Comparison of ENCODE assay signal across 1 cellular context in the genomic region with DNA sequence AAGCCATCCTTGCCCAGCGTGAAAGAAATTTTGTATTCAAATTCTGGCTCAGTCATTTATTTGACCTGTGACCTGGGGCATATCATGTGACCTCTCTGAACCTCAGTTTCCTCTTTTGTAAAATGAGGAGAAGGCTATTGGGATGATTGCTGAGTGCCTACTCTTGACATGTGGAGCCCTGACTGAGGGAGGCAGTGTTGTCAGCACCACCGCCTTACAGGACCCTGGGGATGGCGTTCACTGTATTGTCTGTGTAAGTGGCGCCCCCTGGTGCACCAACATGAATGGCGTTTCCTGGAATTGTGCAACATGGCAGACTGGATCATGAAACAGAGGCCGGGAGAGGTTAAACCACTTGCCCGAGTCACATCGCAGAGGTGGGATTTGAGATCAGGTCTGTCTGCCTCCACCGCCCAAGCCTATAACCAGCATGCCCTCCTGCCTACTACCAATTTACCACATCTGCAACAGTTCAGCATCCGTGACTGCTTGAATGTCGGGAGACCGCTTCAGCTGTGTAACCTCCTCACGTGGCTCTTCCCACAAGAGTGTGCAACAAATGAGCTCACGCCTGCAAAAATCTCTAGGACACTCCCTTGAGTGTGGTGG.
TF ChIP-seq lines count a peak whose summit lies in the region.

No MANE protein-coding gene starts in this region.

TF ChIP-seq in HepG2, 621 proteins besides CTCF, POLR2A, EP300 and RAD21 (continued from another document):
- TF ChIP-seq ZNF605 (CRISPR knock-in tag; IDR thresholded peaks at IDR 0.05) (peak; percentile 31; the same call in 1 of the 2 replicates), MED8 (CRISPR knock-in tag; IDR thresholded peaks at IDR 0.05; ENCODE audit: insufficient replicate concordance) (no peak), ZNF749 (CRISPR knock-in tag; IDR thresholded peaks at IDR 0.05; ENCODE audit: borderline replicate concordance) (no peak)
